ENCODE assay signal across 8 cellular contexts in the genomic region with DNA sequence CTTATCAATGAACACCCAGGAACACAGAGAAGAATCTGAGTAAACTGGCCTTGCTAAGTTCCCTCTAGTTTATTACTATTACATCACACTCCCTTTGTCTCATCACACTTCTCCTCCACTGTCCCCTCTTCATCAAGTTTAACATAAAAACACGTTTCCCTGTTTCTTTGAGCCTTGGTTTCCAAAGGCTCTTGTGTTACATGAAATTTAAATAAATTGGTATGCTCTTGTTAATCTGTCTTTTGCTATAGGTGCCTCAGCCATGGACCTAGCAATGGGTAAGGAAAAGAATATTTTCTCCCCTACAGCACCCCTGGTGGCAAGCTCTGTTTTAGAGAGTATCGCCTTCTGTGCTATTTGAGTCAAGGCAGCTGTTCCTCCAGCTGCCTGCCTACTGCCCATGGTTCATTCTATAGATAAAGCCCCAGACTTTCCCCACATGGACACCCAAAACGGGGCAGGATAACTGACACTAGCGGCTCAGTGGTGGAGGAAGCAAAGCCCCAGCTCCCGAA. TPM values are rescaled to one million over a fixed set of nuclear protein-coding genes. Genes with fewer than 3 reads are reported as not detected.
DNase-seq lines count a peak whose midpoint lies in the region; ATAC-seq and TF ChIP-seq lines count a peak whose summit lies in the region.

No MANE protein-coding gene starts in this region.

- no peak overlapping the region for H3K4me3 ChIP-seq in coronary artery

- CTCF ChIA-PET in activated B cell treated with CpG ODN at 0.5 μM for 24 hours (lab: Charles Lee), result interaction anchor here (1.1 to 1.5 kb wide), 4 partner anchors 12 to 184 kb away, joined by 3 to 9 read pairs (median 4); no protein-coding TSS in a partner anchor

- DNase-seq in stimulated activated CD4-positive, alpha-beta T cell treated with anti-CD3 and anti-CD28 coated beads, Interleukin-4, amount 100 ng/mL, for 1 hour, result peak; percentile 8
- no peak for DNase-seq in stimulated activated CD4-positive, alpha-beta T cell treated with anti-CD3 and anti-CD28 coated beads, Interleukin-2, amount 100 ng/mL, for 48 hours
- peak; percentile 27 for DNase-seq in HT1080 (ENCODE audit: low read depth)
- DNase-seq in activated B cell treated with CpG ODN at 0.5 μM for 24 hours, result no peak
- peak; percentile 78 for DNase-seq in iPS-NIHi7 (ENCODE audit: extremely low spot score)
- DNase-seq in coronary artery (ENCODE audit: low spot score), result no peak
- DNase-seq in NCI-H1105 (lab: John Stamatoyannopoulos, UW), result no peak
- DNase-seq in GM19238 (ENCODE audit: insufficient read length, low spot score), result no peak

- no peaks in the 10 kb centered on the region for H3K9me3 Mint-ChIP-seq in activated B cell treated with CpG ODN at 0.5 μM for 24 hours

- ATAC-seq in activated B cell treated with CpG ODN at 0.5 μM for 24 hours (ENCODE audit: low read depth), result peak; percentile 71

- no peaks in the 10 kb centered on the region for H3K36me3 Mint-ChIP-seq in activated B cell treated with CpG ODN at 0.5 μM for 24 hours (ENCODE audit: low read depth)

- intact Hi-C loops in activated B cell treated with CpG ODN at 0.5 μM for 24 hours (cut with micrococcal nuclease), result loop anchor here (2.0 kb wide), 1 partner anchor 17 kb away; no protein-coding TSS in a partner anchor

- no peak overlapping the region for H3K4me3 Mint-ChIP-seq in activated B cell treated with CpG ODN at 0.5 μM for 24 hours

- POLR2A ChIA-PET in activated B cell treated with CpG ODN at 0.5 μM for 24 hours (lab: Charles Lee), result interaction anchor here (1.4 to 2.2 kb wide), 2 partner anchors 12 to 112 kb away, joined by 4 to 7 read pairs; no protein-coding TSS in a partner anchor

- TF ChIP-seq CTCF in activated B cell treated with CpG ODN at 0.5 μM for 24 hours (IDR thresholded peaks at IDR 0.05), result no peak
- TF ChIP-seq CTCF in coronary artery (IDR thresholded peaks at IDR 0.05), result no peak

- no peak overlapping the region for H3K27ac ChIP-seq in coronary artery

- no peaks in the 10 kb centered on the region for H3K4me1 Mint-ChIP-seq in activated B cell treated with CpG ODN at 0.5 μM for 24 hours

- H3K27me3 Mint-ChIP-seq in activated B cell treated with CpG ODN at 0.5 μM for 24 hours, result peaks cover 5% of the 10 kb centered on the region

- H3K27ac Mint-ChIP-seq in activated B cell treated with CpG ODN at 0.5 μM for 24 hours, result no peak overlapping the region

RNA-seq across cellular contexts. Expression of gene TGIF1, which starts 31.8 kb away (rescaled TPM):
- 54.9 and 61.9 TPM in 2 replicates for total RNA-seq in HT1080 (2014; rRNA removed; shearing (Covaris generic))
- polyA plus RNA-seq in HT1080 (2015; cell fraction: cytosol; rRNA removed), result 54.7 and 62.9 TPM in 2 replicates
- polyA plus RNA-seq in HT1080 (2015; cell fraction: nucleus; rRNA removed), result 80.0 and 81.2 TPM in 2 replicates
- 76.3 and 90.3 TPM in 2 replicates for total RNA-seq in activated B cell treated with CpG ODN at 0.5 μM for 24 hours

Comparison
In these comparisons a context has a peak if more than half of its experiments do, and no peak if none do; other contexts are left out.
1. DNase-seq: peak in stimulated activated CD4-positive, alpha-beta T cell treated with anti-CD3 and anti-CD28 coated beads, Interleukin-4, amount 100 ng/mL, for 1 hour (single experiment), HT1080 (single experiment) and iPS-NIHi7 (single experiment); none in stimulated activated CD4-positive, alpha-beta T cell treated with anti-CD3 and anti-CD28 coated beads, Interleukin-2, amount 100 ng/mL, for 48 hours (0 of 2), activated B cell treated with CpG ODN at 0.5 μM for 24 hours (single experiment), coronary artery (single experiment), NCI-H1105 (single experiment) and GM19238 (single experiment).